22 cellular contexts compared by ENCODE assay signal in the genomic region with DNA sequence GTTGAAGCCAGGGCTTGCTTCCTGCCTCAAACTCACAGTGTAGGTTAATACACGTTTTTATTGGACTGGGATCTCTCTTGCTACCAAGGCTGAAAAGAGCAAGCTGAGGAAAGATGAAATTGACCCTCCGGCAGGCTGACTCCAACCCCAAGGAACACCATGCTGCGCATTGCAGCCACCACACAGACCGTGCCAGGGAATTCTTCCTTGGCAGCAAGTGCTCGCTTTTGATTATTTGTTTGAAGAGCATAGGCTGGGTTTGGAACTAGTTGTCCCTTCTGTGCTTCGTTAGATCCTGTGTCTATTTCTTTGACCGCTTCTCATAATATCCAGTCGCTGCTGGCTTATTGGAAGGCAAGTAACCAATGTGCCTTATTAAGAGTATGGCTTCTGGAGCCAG. TPM values are rescaled to one million over a fixed set of nuclear protein-coding genes. Genes with fewer than 3 reads are reported as not detected.
DNase-seq lines count a peak whose midpoint lies in the region; ATAC-seq and TF ChIP-seq lines count a peak whose summit lies in the region.
"Had no signal": no experiment of that assay in that cellular context is flagged by ENCODE, and none has a peak within 500 bp of the region (broad histone marks: within the 10 kb centered on the region; RNA-seq: fewer than 3 reads in every experiment).

No MANE protein-coding gene starts in this region.

- no peaks in the 10 kb centered on the region for H3K27me3 Mint-ChIP-seq in dendritic cell treated with granulocyte-macrophage colony-stimulating factor and Interleukin-4, amounts not matched to agents 40 ng/mL and 50 ng/mL, for 4 days
- H3K27me3 Mint-ChIP-seq in naive B cell = peaks cover 0 to under 1% (median 0%) of the 10 kb centered on the region in 3 donors

- H3K27me3 ChIP-seq in SK-N-SH (ENCODE audit: insufficient read depth) = no peaks in the 10 kb centered on the region; the same call in 1 of the 2 replicates
- H3K27me3 ChIP-seq: BE2C had no signal

- no peak for TF ChIP-seq RAD21 in SK-N-SH (IDR thresholded peaks at IDR 0.05; ENCODE audit: low read length)

- DNase-seq in SK-N-SH = peak; percentile 30
- no peak for DNase-seq in naive B cell
- DNase-seq in ureter (ENCODE audit: low spot score) = peak; percentile 52
- no peak for DNase-seq in DMS79 treated with DMSO at 0.1 percent for 48 hours (lab: John Stamatoyannopoulos, UW)
- DNase-seq: 8988T; activated gamma-delta T cell treated with Interleukin-2 at 50 U/mL for 16 hours; BE2C; cortex of kidney; HFFc6; islet precursor cell; mammary epithelial cell; MM.1S; NCI-H146; SHP77 treated with DMSO at 0.1 percent for 48 hours; stimulated activated CD4-positive, alpha-beta T cell treated with anti-CD3 and anti-CD28 coated beads, Interleukin-4, amount 100 ng/mL, for 24 hours had no signal

- H3K9me3 ChIP-seq in SK-N-SH = no peaks in the 10 kb centered on the region
- H3K9me3 ChIP-seq: BE2C had no signal

- H4K20me1 ChIP-seq in SK-N-SH (ENCODE audit: insufficient read depth) = no peaks in the 10 kb centered on the region

- no peak overlapping the region for H3K4me3 ChIP-seq in SK-N-SH (ENCODE audit: low read depth in 2 of 2, low read length in 1 of 2)

- no peak overlapping the region for H3K9ac ChIP-seq in SK-N-SH

- H3K79me2 ChIP-seq in SK-N-SH (ENCODE audit: insufficient read depth) = no peaks in the 10 kb centered on the region

- no peak for TF ChIP-seq EP300 in SK-N-SH (IDR thresholded peaks at IDR 0.05; ENCODE audit: borderline replicate concordance in 1 of 2, low read depth in 1 of 2, low read length in 1 of 2)

- H3K27ac Mint-ChIP-seq in dendritic cell treated with granulocyte-macrophage colony-stimulating factor and Interleukin-4, amounts not matched to agents 40 ng/mL and 50 ng/mL, for 4 days = peak overlapping the region; percentile 84
- peak overlapping the region; percentile 33 to 78 (median 57) for H3K27ac Mint-ChIP-seq in naive B cell
- H3K27ac Mint-ChIP-seq: HFFc6; natural killer cell treated with Interleukin-12 subunit alpha and Interleukin-12 subunit beta and Interleukin-15 and Interleukin-18, amount 100 ng/mL, for 72 hours; T-helper 1 cell treated with Interleukin-12 subunit alpha and Interleukin-12 subunit beta and Interleukin-4 antibody, amounts not matched to agents 30 μg/mL and 1 μg/mL, for 36 hours; type B pancreatic cell had no signal

- ATAC-seq in SK-N-SH treated with all-trans-retinoic acid at 6 μM for 48 hours (no peak), naive B cell (ENCODE audit: low read depth in 2 of 2) (no peak), GM19324 (IDR thresholded peaks at IDR 0.05; ENCODE audit: low FRiP score, unreplicated experiment) (no peak), HG03342 (IDR thresholded peaks at IDR 0.05; ENCODE audit: unreplicated experiment) (no peak)
- ATAC-seq: natural killer cell treated with Interleukin-12 subunit alpha and Interleukin-12 subunit beta and Interleukin-15 and Interleukin-18, amount 100 ng/mL, for 72 hours had no signal

- no peaks in the 10 kb centered on the region for H3K9me2 ChIP-seq in SK-N-SH

- H3K27ac ChIP-seq in SK-N-SH (ENCODE audit: low read depth in 2 of 2, low read length in 1 of 2) = no peak overlapping the region

- peaks cover 52% of the 10 kb centered on the region for H3K4me1 Mint-ChIP-seq in dendritic cell treated with granulocyte-macrophage colony-stimulating factor and Interleukin-4, amounts not matched to agents 40 ng/mL and 50 ng/mL, for 4 days (ENCODE audit: low read depth)
- H3K4me1 Mint-ChIP-seq in naive B cell = peaks cover 14 to 26% (median 25%) of the 10 kb centered on the region in 3 donors

- no peaks in the 10 kb centered on the region for H3K36me3 Mint-ChIP-seq in dendritic cell treated with granulocyte-macrophage colony-stimulating factor and Interleukin-4, amounts not matched to agents 40 ng/mL and 50 ng/mL, for 4 days (ENCODE audit: low read depth)
- no peaks in the 10 kb centered on the region for H3K36me3 Mint-ChIP-seq in naive B cell
- H3K36me3 Mint-ChIP-seq: natural killer cell treated with Interleukin-12 subunit alpha and Interleukin-12 subunit beta and Interleukin-15 and Interleukin-18, amount 100 ng/mL, for 72 hours; type B pancreatic cell had no signal

- CTCF ChIA-PET in SK-N-SH (lab: Yijun Ruan, JAX) = interaction anchor here (1.0 to 1.8 kb wide), 4 partner anchors 10 to 23 kb away, joined by 3 to 6 read pairs (median 4); no protein-coding TSS in a partner anchor

- no peaks in the 10 kb centered on the region for H3K9me3 Mint-ChIP-seq in dendritic cell treated with granulocyte-macrophage colony-stimulating factor and Interleukin-4, amounts not matched to agents 40 ng/mL and 50 ng/mL, for 4 days
- H3K9me3 Mint-ChIP-seq in naive B cell = no peaks in the 10 kb centered on the region
- H3K9me3 Mint-ChIP-seq: HFFc6; natural killer cell treated with Interleukin-12 subunit alpha and Interleukin-12 subunit beta and Interleukin-15 and Interleukin-18, amount 100 ng/mL, for 72 hours; type B pancreatic cell had no signal

- no peaks in the 10 kb centered on the region for H3F3A ChIP-seq in SK-N-SH (replicated peaks; ENCODE audit: insufficient read depth)

- no peak for TF ChIP-seq CTCF in SK-N-SH (IDR thresholded peaks at IDR 0.05)

- H3K36me3 ChIP-seq in SK-N-SH (replicated peaks in 1 of 2; ENCODE audit: control insufficient read depth in 1 of 2, insufficient read depth in 2 of 2, low read length in 1 of 2) = no peaks in the 10 kb centered on the region
- H3K36me3 ChIP-seq: BE2C had no signal

- POLR2A ChIA-PET in SK-N-SH (lab: Yijun Ruan, JAX) = interaction anchor here (1.3 kb wide), 1 partner anchor 34 kb away, joined by 3 read pairs; a partner anchor contains a TSS

- peaks cover 0 to 4% of the 10 kb centered on the region in 2 experiments; a peak in 2 of 4 replicates for H3K4me1 ChIP-seq in SK-N-SH (ENCODE audit: control insufficient read depth in 1 of 2, insufficient read depth in 2 of 2, low read depth in 1 of 2, low read length in 1 of 2)

- intact Hi-C loops in dendritic cell treated with granulocyte-macrophage colony-stimulating factor and Interleukin-4, amounts not matched to agents 40 ng/mL and 50 ng/mL, for 4 days (cut with micrococcal nuclease) = no loop called here

- WGBS in SK-N-SH (ENCODE audit: low lambda C conversion rate) = 66% methylated on average over 8 of the region's 8 CpGs

- H2AFZ ChIP-seq in SK-N-SH (ENCODE audit: low read depth) = no peak overlapping the region

- H3K4me3 Mint-ChIP-seq in dendritic cell treated with granulocyte-macrophage colony-stimulating factor and Interleukin-4, amounts not matched to agents 40 ng/mL and 50 ng/mL, for 4 days = no peak overlapping the region
- H3K4me3 Mint-ChIP-seq in naive B cell = peak overlapping the region in 3 of 8 donors; percentile 6 to 73 (median 18)
- H3K4me3 Mint-ChIP-seq: HFFc6; natural killer cell treated with Interleukin-12 subunit alpha and Interleukin-12 subunit beta and Interleukin-15 and Interleukin-18, amount 100 ng/mL, for 72 hours; T-helper 1 cell treated with Interleukin-12 subunit alpha and Interleukin-12 subunit beta and Interleukin-4 antibody, amounts not matched to agents 30 μg/mL and 1 μg/mL, for 36 hours; type B pancreatic cell had no signal

- no peak overlapping the region for H3K4me2 ChIP-seq in SK-N-SH

TF ChIP-seq in SK-N-SH, 30 proteins besides CTCF, POLR2A, EP300 and RAD21 (continues in another document):
- TF ChIP-seq ELF1 (IDR thresholded peaks at IDR 0.05) (no peak), POLR2AphosphoS5 (IDR thresholded peaks at IDR 0.05; ENCODE audit: low read depth, low read length) (no peak), TAF1 (IDR thresholded peaks at IDR 0.05; ENCODE audit: borderline replicate concordance, low read depth, low read length) (no peak), SIN3A (IDR thresholded peaks at IDR 0.05; ENCODE audit: borderline replicate concordance, low read depth, low read length) (no peak)
- TF ChIP-seq, protein P1, sequence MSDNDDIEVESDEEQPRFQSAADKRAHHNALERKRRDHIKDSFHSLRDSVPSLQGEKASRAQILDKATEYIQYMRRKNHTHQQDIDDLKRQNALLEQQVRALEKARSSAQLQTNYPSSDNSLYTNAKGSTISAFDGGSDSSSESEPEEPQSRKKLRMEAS (IDR thresholded peaks at IDR 0.05; ENCODE audit: low read depth) = no peak

TF ChIP-seq in SK-N-SH treated with all-trans-retinoic acid at 6 μM for 48 hours, 23 proteins besides CTCF, POLR2A, EP300 and RAD21 (continues in another document):
- TF ChIP-seq, protein P2, sequence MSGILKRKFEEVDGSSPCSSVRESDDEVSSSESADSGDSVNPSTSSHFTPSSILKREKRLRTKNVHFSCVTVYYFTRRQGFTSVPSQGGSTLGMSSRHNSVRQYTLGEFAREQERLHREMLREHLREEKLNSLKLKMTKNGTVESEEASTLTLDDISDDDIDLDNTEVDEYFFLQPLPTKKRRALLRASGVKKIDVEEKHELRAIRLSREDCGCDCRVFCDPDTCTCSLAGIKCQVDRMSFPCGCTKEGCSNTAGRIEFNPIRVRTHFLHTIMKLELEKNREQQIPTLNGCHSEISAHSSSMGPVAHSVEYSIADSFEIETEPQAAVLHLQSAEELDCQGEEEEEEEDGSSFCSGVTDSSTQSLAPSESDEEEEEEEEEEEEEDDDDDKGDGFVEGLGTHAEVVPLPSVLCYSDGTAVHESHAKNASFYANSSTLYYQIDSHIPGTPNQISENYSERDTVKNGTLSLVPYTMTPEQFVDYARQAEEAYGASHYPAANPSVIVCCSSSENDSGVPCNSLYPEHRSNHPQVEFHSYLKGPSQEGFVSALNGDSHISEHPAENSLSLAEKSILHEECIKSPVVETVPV (CRISPR knock-in tag; IDR thresholded peaks at IDR 0.05) = no peak
- TF ChIP-seq ESRRG (CRISPR knock-in tag; IDR thresholded peaks at IDR 0.05) (no peak), ZFP3 (CRISPR knock-in tag; IDR thresholded peaks at IDR 0.05) (no peak), CSDC2 (CRISPR knock-in tag; IDR thresholded peaks at IDR 0.05) (no peak), PPARA (CRISPR knock-in tag; IDR thresholded peaks at IDR 0.05; ENCODE audit: borderline replicate concordance) (no peak)

RNA-seq across cellular contexts. Expression of a gene that starts 34.4 kb away (rescaled TPM):
- polyA plus RNA-seq in SK-N-SH (2012; rRNA removed) (52.2 and 68.8 TPM in 2 replicates), naive B cell (ENCODE audit: low read depth in 6 of 6) (100 to 1,000 TPM; 143 to 226 (median 172) TPM)
- polyA plus RNA-seq in SK-N-SH (2012; cell fraction: cytosol; rRNA removed) = 75.8 and 92.7 TPM in 2 replicates
- polyA plus RNA-seq in SK-N-SH (2012; cell fraction: nucleus; rRNA removed) = 17.9 and 49.5 TPM in 2 replicates
- 83.6 TPM for total RNA-seq in ureter

Comparison
In these comparisons a context has a peak if more than half of its experiments do, and no peak if none do; other contexts are left out.
1. DNase-seq: peak in SK-N-SH (single experiment) and ureter (single experiment); none in naive B cell (single experiment) and DMS79 treated with DMSO at 0.1 percent for 48 hours (single experiment).